In the genomic region with DNA sequence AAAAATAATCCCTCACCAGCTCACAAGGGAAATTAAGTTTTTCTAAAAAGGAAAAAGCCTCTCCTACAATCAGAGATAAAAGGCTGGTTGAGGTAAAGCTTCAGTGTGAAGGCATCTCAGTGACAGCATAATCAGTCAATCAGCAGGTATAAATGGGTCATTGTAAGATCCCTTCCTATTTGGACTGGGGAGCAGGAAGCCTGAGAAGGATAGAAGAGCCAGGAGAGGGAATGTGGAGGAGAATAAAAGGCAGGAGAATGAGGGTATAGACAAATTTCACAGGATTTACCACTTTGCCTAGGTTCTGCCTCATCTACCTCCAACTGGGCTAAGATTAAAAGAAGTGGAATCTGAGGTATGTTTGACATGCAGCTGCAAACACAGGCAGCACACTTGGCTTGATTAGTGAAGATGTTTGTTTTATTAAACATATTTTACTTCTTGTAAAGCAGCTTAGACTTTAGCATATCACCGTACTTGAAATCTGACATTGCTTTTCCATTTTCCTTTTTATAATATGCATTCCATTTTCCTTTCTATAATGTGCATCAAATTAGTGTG, we compare ENCODE assay signal across 2 cellular contexts.
TF ChIP-seq lines count a peak whose summit lies in the region.

No MANE protein-coding gene starts in this region.

TF ChIP-seq in GM23338, 12 proteins besides CTCF, POLR2A, EP300 and RAD21 (continued from another document):
- TF ChIP-seq, protein P1, sequence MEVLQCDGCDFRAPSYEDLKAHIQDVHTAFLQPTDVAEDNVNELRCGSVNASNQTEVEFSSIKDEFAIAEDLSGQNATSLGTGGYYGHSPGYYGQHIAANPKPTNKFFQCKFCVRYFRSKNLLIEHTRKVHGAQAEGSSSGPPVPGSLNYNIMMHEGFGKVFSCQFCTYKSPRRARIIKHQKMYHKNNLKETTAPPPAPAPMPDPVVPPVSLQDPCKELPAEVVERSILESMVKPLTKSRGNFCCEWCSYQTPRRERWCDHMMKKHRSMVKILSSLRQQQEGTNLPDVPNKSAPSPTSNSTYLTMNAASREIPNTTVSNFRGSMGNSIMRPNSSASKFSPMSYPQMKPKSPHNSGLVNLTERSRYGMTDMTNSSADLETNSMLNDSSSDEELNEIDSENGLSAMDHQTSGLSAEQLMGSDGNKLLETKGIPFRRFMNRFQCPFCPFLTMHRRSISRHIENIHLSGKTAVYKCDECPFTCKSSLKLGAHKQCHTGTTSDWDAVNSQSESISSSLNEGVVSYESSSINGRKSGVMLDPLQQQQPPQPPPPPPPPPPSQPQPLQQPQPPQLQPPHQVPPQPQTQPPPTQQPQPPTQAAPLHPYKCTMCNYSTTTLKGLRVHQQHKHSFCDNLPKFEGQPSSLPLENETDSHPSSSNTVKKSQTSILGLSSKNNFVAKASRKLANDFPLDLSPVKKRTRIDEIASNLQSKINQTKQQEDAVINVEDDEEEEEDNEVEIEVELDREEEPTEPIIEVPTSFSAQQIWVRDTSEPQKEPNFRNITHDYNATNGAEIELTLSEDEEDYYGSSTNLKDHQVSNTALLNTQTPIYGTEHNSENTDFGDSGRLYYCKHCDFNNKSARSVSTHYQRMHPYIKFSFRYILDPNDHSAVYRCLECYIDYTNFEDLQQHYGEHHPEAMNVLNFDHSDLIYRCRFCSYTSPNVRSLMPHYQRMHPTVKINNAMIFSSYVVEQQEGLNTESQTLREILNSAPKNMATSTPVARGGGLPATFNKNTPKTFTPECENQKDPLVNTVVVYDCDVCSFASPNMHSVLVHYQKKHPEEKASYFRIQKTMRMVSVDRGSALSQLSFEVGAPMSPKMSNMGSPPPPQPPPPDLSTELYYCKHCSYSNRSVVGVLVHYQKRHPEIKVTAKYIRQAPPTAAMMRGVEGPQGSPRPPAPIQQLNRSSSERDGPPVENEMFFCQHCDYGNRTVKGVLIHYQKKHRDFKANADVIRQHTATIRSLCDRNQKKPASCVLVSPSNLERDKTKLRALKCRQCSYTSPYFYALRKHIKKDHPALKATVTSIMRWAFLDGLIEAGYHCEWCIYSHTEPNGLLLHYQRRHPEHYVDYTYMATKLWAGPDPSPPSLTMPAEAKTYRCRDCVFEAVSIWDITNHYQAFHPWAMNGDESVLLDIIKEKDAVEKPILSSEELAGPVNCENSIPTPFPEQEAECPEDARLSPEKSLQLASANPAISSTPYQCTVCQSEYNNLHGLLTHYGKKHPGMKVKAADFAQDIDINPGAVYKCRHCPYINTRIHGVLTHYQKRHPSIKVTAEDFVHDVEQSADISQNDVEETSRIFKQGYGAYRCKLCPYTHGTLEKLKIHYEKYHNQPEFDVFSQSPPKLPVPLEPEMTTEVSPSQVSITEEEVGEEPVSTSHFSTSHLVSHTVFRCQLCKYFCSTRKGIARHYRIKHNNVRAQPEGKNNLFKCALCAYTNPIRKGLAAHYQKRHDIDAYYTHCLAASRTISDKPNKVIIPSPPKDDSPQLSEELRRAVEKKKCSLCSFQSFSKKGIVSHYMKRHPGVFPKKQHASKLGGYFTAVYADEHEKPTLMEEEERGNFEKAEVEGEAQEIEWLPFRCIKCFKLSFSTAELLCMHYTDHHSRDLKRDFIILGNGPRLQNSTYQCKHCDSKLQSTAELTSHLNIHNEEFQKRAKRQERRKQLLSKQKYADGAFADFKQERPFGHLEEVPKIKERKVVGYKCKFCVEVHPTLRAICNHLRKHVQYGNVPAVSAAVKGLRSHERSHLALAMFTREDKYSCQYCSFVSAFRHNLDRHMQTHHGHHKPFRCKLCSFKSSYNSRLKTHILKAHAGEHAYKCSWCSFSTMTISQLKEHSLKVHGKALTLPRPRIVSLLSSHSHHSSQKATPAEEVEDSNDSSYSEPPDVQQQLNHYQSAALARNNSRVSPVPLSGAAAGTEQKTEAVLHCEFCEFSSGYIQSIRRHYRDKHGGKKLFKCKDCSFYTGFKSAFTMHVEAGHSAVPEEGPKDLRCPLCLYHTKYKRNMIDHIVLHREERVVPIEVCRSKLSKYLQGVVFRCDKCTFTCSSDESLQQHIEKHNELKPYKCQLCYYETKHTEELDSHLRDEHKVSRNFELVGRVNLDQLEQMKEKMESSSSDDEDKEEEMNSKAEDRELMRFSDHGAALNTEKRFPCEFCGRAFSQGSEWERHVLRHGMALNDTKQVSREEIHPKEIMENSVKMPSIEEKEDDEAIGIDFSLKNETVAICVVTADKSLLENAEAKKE (CRISPR knock-in tag; IDR thresholded peaks at IDR 0.05) = peak; percentile 78

TF ChIP-seq in WTC11, 78 proteins besides CTCF, POLR2A, EP300 and RAD21 (continued from another document):
- TF ChIP-seq, protein P2, sequence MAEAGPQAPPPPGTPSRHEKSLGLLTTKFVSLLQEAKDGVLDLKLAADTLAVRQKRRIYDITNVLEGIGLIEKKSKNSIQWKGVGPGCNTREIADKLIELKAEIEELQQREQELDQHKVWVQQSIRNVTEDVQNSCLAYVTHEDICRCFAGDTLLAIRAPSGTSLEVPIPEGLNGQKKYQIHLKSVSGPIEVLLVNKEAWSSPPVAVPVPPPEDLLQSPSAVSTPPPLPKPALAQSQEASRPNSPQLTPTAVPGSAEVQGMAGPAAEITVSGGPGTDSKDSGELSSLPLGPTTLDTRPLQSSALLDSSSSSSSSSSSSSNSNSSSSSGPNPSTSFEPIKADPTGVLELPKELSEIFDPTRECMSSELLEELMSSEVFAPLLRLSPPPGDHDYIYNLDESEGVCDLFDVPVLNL (CRISPR knock-in tag; IDR thresholded peaks at IDR 0.05; ENCODE audit: borderline replicate concordance, low read depth) = no peak
- TF ChIP-seq ZNF263 (CRISPR knock-in tag; IDR thresholded peaks at IDR 0.05; ENCODE audit: low read depth) = no peak
- TF ChIP-seq NR1H2 (CRISPR knock-in tag; IDR thresholded peaks at IDR 0.05) = no peak
- TF ChIP-seq, protein P3, sequence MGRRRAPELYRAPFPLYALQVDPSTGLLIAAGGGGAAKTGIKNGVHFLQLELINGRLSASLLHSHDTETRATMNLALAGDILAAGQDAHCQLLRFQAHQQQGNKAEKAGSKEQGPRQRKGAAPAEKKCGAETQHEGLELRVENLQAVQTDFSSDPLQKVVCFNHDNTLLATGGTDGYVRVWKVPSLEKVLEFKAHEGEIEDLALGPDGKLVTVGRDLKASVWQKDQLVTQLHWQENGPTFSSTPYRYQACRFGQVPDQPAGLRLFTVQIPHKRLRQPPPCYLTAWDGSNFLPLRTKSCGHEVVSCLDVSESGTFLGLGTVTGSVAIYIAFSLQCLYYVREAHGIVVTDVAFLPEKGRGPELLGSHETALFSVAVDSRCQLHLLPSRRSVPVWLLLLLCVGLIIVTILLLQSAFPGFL (CRISPR knock-in tag; IDR thresholded peaks at IDR 0.05; ENCODE audit: borderline replicate concordance) = no peak
- TF ChIP-seq, protein P4, sequence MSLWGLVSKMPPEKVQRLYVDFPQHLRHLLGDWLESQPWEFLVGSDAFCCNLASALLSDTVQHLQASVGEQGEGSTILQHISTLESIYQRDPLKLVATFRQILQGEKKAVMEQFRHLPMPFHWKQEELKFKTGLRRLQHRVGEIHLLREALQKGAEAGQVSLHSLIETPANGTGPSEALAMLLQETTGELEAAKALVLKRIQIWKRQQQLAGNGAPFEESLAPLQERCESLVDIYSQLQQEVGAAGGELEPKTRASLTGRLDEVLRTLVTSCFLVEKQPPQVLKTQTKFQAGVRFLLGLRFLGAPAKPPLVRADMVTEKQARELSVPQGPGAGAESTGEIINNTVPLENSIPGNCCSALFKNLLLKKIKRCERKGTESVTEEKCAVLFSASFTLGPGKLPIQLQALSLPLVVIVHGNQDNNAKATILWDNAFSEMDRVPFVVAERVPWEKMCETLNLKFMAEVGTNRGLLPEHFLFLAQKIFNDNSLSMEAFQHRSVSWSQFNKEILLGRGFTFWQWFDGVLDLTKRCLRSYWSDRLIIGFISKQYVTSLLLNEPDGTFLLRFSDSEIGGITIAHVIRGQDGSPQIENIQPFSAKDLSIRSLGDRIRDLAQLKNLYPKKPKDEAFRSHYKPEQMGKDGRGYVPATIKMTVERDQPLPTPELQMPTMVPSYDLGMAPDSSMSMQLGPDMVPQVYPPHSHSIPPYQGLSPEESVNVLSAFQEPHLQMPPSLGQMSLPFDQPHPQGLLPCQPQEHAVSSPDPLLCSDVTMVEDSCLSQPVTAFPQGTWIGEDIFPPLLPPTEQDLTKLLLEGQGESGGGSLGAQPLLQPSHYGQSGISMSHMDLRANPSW (CRISPR knock-in tag; conservative IDR thresholded peaks at IDR 0.05; ENCODE audit: low read depth) = no peak
- no peak for TF ChIP-seq NFYB (CRISPR knock-in tag; conservative IDR thresholded peaks at IDR 0.05; ENCODE audit: low read depth)
- TF ChIP-seq, protein P5, sequence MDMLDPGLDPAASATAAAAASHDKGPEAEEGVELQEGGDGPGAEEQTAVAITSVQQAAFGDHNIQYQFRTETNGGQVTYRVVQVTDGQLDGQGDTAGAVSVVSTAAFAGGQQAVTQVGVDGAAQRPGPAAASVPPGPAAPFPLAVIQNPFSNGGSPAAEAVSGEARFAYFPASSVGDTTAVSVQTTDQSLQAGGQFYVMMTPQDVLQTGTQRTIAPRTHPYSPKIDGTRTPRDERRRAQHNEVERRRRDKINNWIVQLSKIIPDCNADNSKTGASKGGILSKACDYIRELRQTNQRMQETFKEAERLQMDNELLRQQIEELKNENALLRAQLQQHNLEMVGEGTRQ (CRISPR knock-in tag; IDR thresholded peaks at IDR 0.05) = no peak
TF ChIP-seq in WTC11: peak in this region for 0.
